ENCODE assay signal across 19 cellular contexts in genomic region chr3:119660474-119661150, GRCh38. TPM values are rescaled to one million over a fixed set of nuclear protein-coding genes. Genes with fewer than 3 reads are reported as not detected.
DNase-seq lines count a peak whose midpoint lies in the region; ATAC-seq, FAIRE-seq and TF ChIP-seq lines count a peak whose summit lies in the region.
"Had no signal": no experiment of that assay in that cellular context is flagged by ENCODE, and none has a peak within 500 bp of the region (broad histone marks: within the 10 kb centered on the region; RNA-seq: fewer than 3 reads in every experiment).

TSS of gene POPDC2 (minus strand) at chr3:119660589. CDS start at chr3:119660423, 166 bp downstream.

- H3K36me3 ChIP-seq in K562 (ENCODE audit: control insufficient read depth, insufficient read depth, low read length) = no peaks in the 10 kb centered on the region
- H3K36me3 ChIP-seq in prostate gland = no peaks in the 10 kb centered on the region
- H3K36me3 ChIP-seq in Karpas-422 (ENCODE audit: insufficient read depth, low read length) = no peaks in the 10 kb centered on the region
- H3K36me3 ChIP-seq: esophagus squamous epithelium had no signal

- TF ChIP-seq EP300 in K562 (IDR thresholded peaks at IDR 0.05; ENCODE audit: low read length) = no peak

- H3K27ac ChIP-seq in K562 (ENCODE audit: extremely low read depth, low read depth, low read length) = no peak within 1 kb of the TSS
- H3K27ac ChIP-seq in prostate gland = peak within 1 kb of the TSS; percentile 31 to 49
- H3K27ac ChIP-seq in Karpas-422 (ENCODE audit: low read length) = no peak within 1 kb of the TSS

- H3K4me2 ChIP-seq in K562 (ENCODE audit: insufficient read depth, low read length) (no peak within 1 kb of the TSS), Karpas-422 (ENCODE audit: low read depth, low read length, poor library complexity, severe bottlenecking) (no peak within 1 kb of the TSS)

- CTCF ChIA-PET in K562 (lab: Yijun Ruan, JAX; ENCODE audit: low intra/inter-chr PET ratio) = no interaction called here

- H3K9me2 ChIP-seq in Karpas-422 (replicated peaks; ENCODE audit: insufficient read depth, low read length) = no peaks in the 10 kb centered on the region

- H3K4me1 ChIP-seq in K562 (replicated peaks in 1 of 2; ENCODE audit: control insufficient read depth in 2 of 2, insufficient read depth in 2 of 2, low read length in 2 of 2) (peaks cover 0 to 22% of the 10 kb centered on the region in 2 experiments; a peak in 4 of 5 replicates), prostate gland (replicated peaks) (no peaks in the 10 kb centered on the region), Karpas-422 (ENCODE audit: low read length) (peaks cover 11% of the 10 kb centered on the region)

- DNase-seq in AG10803 (ENCODE audit: low read depth) (peak; percentile 61), K562 (ENCODE audit: extremely low read depth in 1 of 4, low spot score in 3 of 4) (no peak), left ventricle myocardium superior (peak; percentile 52), prostate gland (ENCODE audit: low spot score) (no peak), NCI-H2081 (lab: John Stamatoyannopoulos, UW) (no peak), glomerular visceral epithelial cell (ENCODE audit: extremely low spot score) (no peak), NCI-H748 treated with DMSO at 0.1 percent for 48 hours (lab: John Stamatoyannopoulos, UW) (no peak), Karpas-422 (no peak)
- DNase-seq: ACHN; activated CD4-positive, alpha-beta T cell treated with anti-CD3 and anti-CD28 coated beads, Interleukin-2, amount 50 U/mL, for 4 hours; activated naive CD4-positive, alpha-beta T cell; DND-41; esophagus squamous epithelium; naive thymus-derived CD8-positive, alpha-beta T cell; NCI-H1105 treated with DMSO at 0.1 percent for 48 hours; NCI-H510A treated with DMSO at 0.1 percent for 48 hours had no signal

- H3K9me1 ChIP-seq in K562 (ENCODE audit: control insufficient read depth, insufficient read depth, low read length) = no peaks in the 10 kb centered on the region

- FAIRE-seq in K562 (lab: Jason Lieb, UNC) = no peak
- FAIRE-seq: small intestine had no signal

- H4K20me1 ChIP-seq in K562 (replicated peaks; ENCODE audit: control insufficient read depth, insufficient read depth, low read length) (no peaks in the 10 kb centered on the region), Karpas-422 (ENCODE audit: insufficient read depth, low read depth, low read length) (no peaks in the 10 kb centered on the region)

- H3K4me3 ChIP-seq in AG10803 (ENCODE audit: low read length) (no peak within 1 kb of the TSS), K562 (no peak within 1 kb of the TSS), prostate gland (peak within 1 kb of the TSS in 1 of 2 donors; percentile 4), Karpas-422 (ENCODE audit: low read length) (no peak within 1 kb of the TSS)
- H3K4me3 ChIP-seq: esophagus squamous epithelium had no signal

- no peak within 1 kb of the TSS for H2AFZ ChIP-seq in K562 (ENCODE audit: low read depth, low read length)
- H2AFZ ChIP-seq in Karpas-422 (ENCODE audit: low read length) = no peak within 1 kb of the TSS

- no peak for TF ChIP-seq RAD21 in K562 (CRISPR knock-in tag; conservative IDR thresholded peaks at IDR 0.05 in 1 of 2, IDR thresholded peaks at IDR 0.05 in 1 of 2)

- no peaks in the 10 kb centered on the region for H3K27me3 ChIP-seq in K562 (ENCODE audit: control insufficient read depth in 2 of 2, insufficient read depth in 2 of 2, low read length in 2 of 2)
- no peaks in the 10 kb centered on the region for H3K27me3 ChIP-seq in prostate gland (replicated peaks; ENCODE audit: insufficient read depth)
- H3K27me3 ChIP-seq in Karpas-422 (ENCODE audit: low read length) = no peaks in the 10 kb centered on the region
- H3K27me3 ChIP-seq: esophagus squamous epithelium had no signal

- TF ChIP-seq CTCF in AG10803 (conservative IDR thresholded peaks at IDR 0.05; ENCODE audit: low read length) (no peak), K562 (IDR thresholded peaks at IDR 0.05 in 2 of 3, conservative IDR thresholded peaks at IDR 0.05 in 1 of 3; ENCODE audit: insufficient read depth in 2 of 3, low read depth in 1 of 3, low read length in 3 of 3) (no peak), prostate gland (IDR thresholded peaks at IDR 0.05) (no peak)

- intact Hi-C loops in K562 (cut with micrococcal nuclease) = no loop called here
- intact Hi-C loops in left ventricle myocardium superior (cut with micrococcal nuclease) = no loop called here
- intact Hi-C loops in prostate gland (cut with DNase I) = loop anchor here (5.0 kb wide), 1 partner anchor 83 kb away; the partner anchor contains the start of gene ADPRH

- ATAC-seq in K562 = no peak
- peak; percentile 86 for ATAC-seq in left ventricle myocardium superior
- ATAC-seq: HCT116; naive thymus-derived CD8-positive, alpha-beta T cell had no signal

- TF ChIP-seq POLR2A in K562 (conservative IDR thresholded peaks at IDR 0.05) = no peak
- no peak for TF ChIP-seq POLR2A in prostate gland (IDR thresholded peaks at IDR 0.05)

- no TSS peak for BruUV-seq in K562 (replicated peaks; lab: Mats Ljungman, UMichigan)

- H3K79me2 ChIP-seq in K562 (ENCODE audit: control insufficient read depth, insufficient read depth, low read length) = no peaks in the 10 kb centered on the region
- H3K79me2 ChIP-seq in Karpas-422 (ENCODE audit: low read length) = no peaks in the 10 kb centered on the region

- POLR2A ChIA-PET in K562 (lab: Yijun Ruan, JAX) = interaction anchor here (1.1 kb wide), 2 partner anchors 15 to 16 kb away, joined by 3 read pairs; no protein-coding TSS in a partner anchor

- in situ Hi-C loops in K562 (cut with MboI) = no loop called here

- H3K9me3 ChIP-seq in K562 (replicated peaks; ENCODE audit: control insufficient read depth, insufficient read depth, low read depth, low read length) (no peaks in the 10 kb centered on the region), prostate gland (no peaks in the 10 kb centered on the region), Karpas-422 (ENCODE audit: low read length) (no peaks in the 10 kb centered on the region)
- H3K9me3 ChIP-seq: esophagus squamous epithelium had no signal

- WGBS in K562 (ENCODE audit: insufficient coverage, low coverage, missing lambda C conversion rate) = 90% methylated on average over 5 of the region's 8 CpGs
- WGBS in prostate gland = 62% methylated on average over 8 of the region's 8 CpGs

- no peak within 1 kb of the TSS for H3K9ac ChIP-seq in K562 (ENCODE audit: insufficient read depth in 1 of 2, low read depth in 2 of 2, low read length in 2 of 2)
- no peak within 1 kb of the TSS for H3K9ac ChIP-seq in Karpas-422 (ENCODE audit: low read length)

TF ChIP-seq in K562, 482 proteins besides CTCF, POLR2A, EP300 and RAD21:
- TF ChIP-seq MAFF (IDR thresholded peaks at IDR 0.05; ENCODE audit: low read length) = no peak
- no peak for TF ChIP-seq ZNF311 (CRISPR knock-in tag; IDR thresholded peaks at IDR 0.05)
- TF ChIP-seq RAD51 (IDR thresholded peaks at IDR 0.05; ENCODE audit: borderline replicate concordance, low read depth) = no peak
- peak; percentile 48; the same call in 1 of the 2 replicates for TF ChIP-seq VEZF1 (CRISPR knock-in tag; IDR thresholded peaks at IDR 0.05)

RNA-seq across cellular contexts. Expression of gene POPDC2, which starts in this region (rescaled TPM):
- 0.21 and 0.30 TPM in 2 replicates for total RNA-seq in K562 (2011; cell fraction: chromatin; rRNA removed; ENCODE audit: low replicate concordance)
- total RNA-seq in K562 (2011; cell fraction: nucleolus; rRNA removed) = 0.33 TPM in 1 of 2 replicates, not detected in the other
- total RNA-seq in K562 (2011; cell fraction: nucleoplasm; rRNA removed) = 0.44 and 0.69 TPM in 2 replicates
- 0.08 TPM in 1 of 2 replicates, not detected in the other for total RNA-seq in K562 (2014; rRNA removed)
- not detected in 2 replicates for total RNA-seq in K562 (2014; rRNA removed; fragmentation: Illumina TruSeq; extraction: Trizol)
- total RNA-seq in K562 (2015; rRNA removed; fragmentation: Illumina TruSeq; extraction: Trizol) = 0.41 TPM in 1 of 2 replicates, not detected in the other
- total RNA-seq in K562 (2021) = 0.13 TPM in 1 of 2 replicates, not detected in the other
- polyA plus RNA-seq in K562 (2011; rRNA removed) = 0.13 and 0.28 TPM in 2 replicates
- polyA plus RNA-seq in K562 (2011; cell fraction: cytosol; rRNA removed) = 0.09 TPM in 1 of 2 replicates, not detected in the other
- 0.24 and 0.34 TPM in 2 replicates for polyA plus RNA-seq in K562 (2011; cell fraction: nucleus; rRNA removed)
- polyA plus RNA-seq in K562 (2012) = 0.30 and 1.3 TPM in 2 replicates
- 0.09 and 0.17 TPM in 2 replicates for polyA plus RNA-seq in K562 (2014; fragmentation: Illumina TruSeq; extraction: Trizol)
- under 1 TPM; 0.08 to 0.31 TPM for polyA plus RNA-seq in K562 (2014; fragmentation: Nextera tagmentation; extraction: Ambion mirVana)
- polyA plus RNA-seq in K562 (2014; rRNA removed) = 0.32 and 1.00 TPM in 2 replicates
- 0.11 and 0.18 TPM in 2 replicates for polyA minus RNA-seq in K562 (2011; rRNA and poly(A)+ RNA removed)
- not detected in 2 replicates for polyA minus RNA-seq in K562 (2011; cell fraction: cytosol; rRNA and poly(A)+ RNA removed)
- 0.44 TPM in 1 of 2 replicates, not detected in the other for polyA minus RNA-seq in K562 (2011; cell fraction: nucleus; rRNA and poly(A)+ RNA removed)
- 586 TPM for total RNA-seq in left ventricle myocardium superior
- 10 to 100 TPM in 1 of 2 donors, 1 to 10 TPM in 1; 8.7 to 26.5 TPM for total RNA-seq in prostate gland
- total RNA-seq in Karpas-422 (2014; rRNA removed; shearing (Covaris generic); ENCODE audit: low replicate concordance) = 0.32 and 1.0 TPM in 2 replicates
- total RNA-seq: RPMI7951 had no signal

Comparison
In these comparisons a context has a peak if more than half of its experiments do, and no peak if none do; other contexts are left out.
1. RNA of gene POPDC2 (total RNA-seq): 586 TPM in left ventricle myocardium superior (single experiment); 8.7 to 26.5 TPM in prostate gland, 0.32 to 1.0 TPM in Karpas-422 and 0.08 to 0.69 TPM in K562; every median in the first group is over 10 times any median in the second.
2. DNase-seq: peak in AG10803 (single experiment) and left ventricle myocardium superior (single experiment); none in K562 (0 of 4), prostate gland (single experiment), NCI-H2081 (0 of 2), glomerular visceral epithelial cell (single experiment), NCI-H748 treated with DMSO at 0.1 percent for 48 hours (single experiment) and Karpas-422 (single experiment).
3. H3K27ac ChIP-seq: peak in prostate gland (2 of 2); none in K562 (single experiment) and Karpas-422 (single experiment).